ENCODE assay signal across 16 cellular contexts in genomic region chr3:1103525-1103924, GRCh38. TPM values are rescaled to one million over a fixed set of nuclear protein-coding genes. Genes with fewer than 3 reads are reported as not detected.
DNase-seq lines count a peak whose midpoint lies in the region; ATAC-seq and TF ChIP-seq lines count a peak whose summit lies in the region.
"Had no signal": no experiment of that assay in that cellular context is flagged by ENCODE, and none has a peak within 500 bp of the region (broad histone marks: within the 10 kb centered on the region; RNA-seq: fewer than 3 reads in every experiment).

No MANE protein-coding gene starts in this region.

- H2AFZ ChIP-seq in GM23338 = no peak overlapping the region

- H3K4me3 ChIP-seq in GM23338 = no peak overlapping the region
- H3K4me3 ChIP-seq: BLaER1 had no signal

- H3K9me3 Mint-ChIP-seq in GM23338 (peaks cover 67% of the 10 kb centered on the region), progenitor cell of endocrine pancreas (ENCODE audit: low read depth) (no peaks in the 10 kb centered on the region)

- no peaks in the 10 kb centered on the region for H3K4me1 ChIP-seq in GM23338 (ENCODE audit: insufficient read depth)
- H3K4me1 ChIP-seq: BLaER1 had no signal

- H3K4me2 ChIP-seq in GM23338 = no peak overlapping the region
- H3K4me2 ChIP-seq: BLaER1 had no signal

- H3K4me1 Mint-ChIP-seq in GM23338 = no peaks in the 10 kb centered on the region
- no peaks in the 10 kb centered on the region for H3K4me1 Mint-ChIP-seq in progenitor cell of endocrine pancreas (ENCODE audit: low read depth)

- H3K27me3 ChIP-seq in GM23338 (ENCODE audit: insufficient read depth) = no peaks in the 10 kb centered on the region
- H3K27me3 ChIP-seq: BLaER1 had no signal

- H3K79me2 ChIP-seq in GM23338 (replicated peaks; ENCODE audit: insufficient read depth) = no peaks in the 10 kb centered on the region

- H3F3A ChIP-seq in GM23338 (replicated peaks; ENCODE audit: low read depth) = no peaks in the 10 kb centered on the region

- peaks cover 14% of the 10 kb centered on the region; the same call in 2 of the 3 replicates for H3K36me3 Mint-ChIP-seq in GM23338 (ENCODE audit: low read depth)
- no peaks in the 10 kb centered on the region for H3K36me3 Mint-ChIP-seq in progenitor cell of endocrine pancreas (ENCODE audit: insufficient read depth)

- no peaks in the 10 kb centered on the region for H3K9me2 ChIP-seq in GM23338 (ENCODE audit: insufficient read depth)

- no peaks in the 10 kb centered on the region for H3K36me3 ChIP-seq in GM23338 (ENCODE audit: insufficient read depth)
- H3K36me3 ChIP-seq: BLaER1 had no signal

- H3K27ac ChIP-seq in GM23338 (ENCODE audit: low read depth) = no peak overlapping the region
- H3K27ac ChIP-seq: BLaER1 had no signal

- DNase-seq in GM23338 (ENCODE audit: low spot score) (peak; percentile 22), amniotic epithelial cell (ENCODE audit: low read depth) (peak; percentile 28), fibroblast of peridontal ligament (ENCODE audit: extremely low read depth) (peak; percentile 9), progenitor cell of endocrine pancreas (ENCODE audit: low spot score, unreplicated experiment) (no peak), mesenteric fat pad (ENCODE audit: low spot score) (no peak), GM19238 (ENCODE audit: insufficient read length, low spot score) (no peak)
- DNase-seq: GF-D8, H7, NCI-H1436, NCI-H2081, NCI-H524 treated with DMSO at 0.1 percent for 48 hours, SHP77 had no signal

- H3K27me3 Mint-ChIP-seq in GM23338 (ENCODE audit: insufficient read depth, low read depth, poor library complexity) = no peaks in the 10 kb centered on the region
- no peaks in the 10 kb centered on the region for H3K27me3 Mint-ChIP-seq in progenitor cell of endocrine pancreas

- TF ChIP-seq CTCF in GM23338 (conservative IDR thresholded peaks at IDR 0.05; ENCODE audit: low read depth in 2 of 2) (peak; percentile 25 to 43; a peak in 3 of 4 replicates), progenitor cell of endocrine pancreas (IDR thresholded peaks at IDR 0.05; ENCODE audit: unreplicated experiment) (peak; percentile 30)

- H3K27ac Mint-ChIP-seq in GM23338 (no peak overlapping the region), progenitor cell of endocrine pancreas (no peak overlapping the region)

- no peaks in the 10 kb centered on the region for H4K20me1 ChIP-seq in GM23338 (replicated peaks; ENCODE audit: insufficient read depth)
- H4K20me1 ChIP-seq: BLaER1 had no signal

- no peak for ATAC-seq in GM23338
- ATAC-seq in HG03520 (IDR thresholded peaks at IDR 0.05; ENCODE audit: unreplicated experiment) = no peak
- no peak for ATAC-seq in HG03378 (IDR thresholded peaks at IDR 0.05; ENCODE audit: unreplicated experiment)

- H3K4me3 Mint-ChIP-seq in GM23338 (no peak overlapping the region), progenitor cell of endocrine pancreas (ENCODE audit: low read depth) (no peak overlapping the region)

TF ChIP-seq in GM23338, 12 proteins besides CTCF, POLR2A, EP300 and RAD21 (continues in another document):
- no peak for TF ChIP-seq ZNF114 (CRISPR knock-in tag; IDR thresholded peaks at IDR 0.05)
- TF ChIP-seq EZH2 (IDR thresholded peaks at IDR 0.05; ENCODE audit: low read depth, unreplicated experiment) = no peak
- no peak for TF ChIP-seq JUNB (IDR thresholded peaks at IDR 0.05; ENCODE audit: unreplicated experiment)
- TF ChIP-seq NANOG (IDR thresholded peaks at IDR 0.05; ENCODE audit: borderline replicate concordance) = no peak
- no peak for TF ChIP-seq STAT1 (IDR thresholded peaks at IDR 0.05; ENCODE audit: unreplicated experiment)
- TF ChIP-seq EZH2phosphoT487 (IDR thresholded peaks at IDR 0.05; ENCODE audit: unreplicated experiment) = no peak
- TF ChIP-seq POLR2AphosphoS5 (IDR thresholded peaks at IDR 0.05; ENCODE audit: low read depth) = no peak
- no peak for TF ChIP-seq ETS1 (IDR thresholded peaks at IDR 0.05)
- TF ChIP-seq ZNF331 (CRISPR knock-in tag; IDR thresholded peaks at IDR 0.05; ENCODE audit: low read depth) = no peak
- TF ChIP-seq ZNF462 (CRISPR knock-in tag; IDR thresholded peaks at IDR 0.05) = no peak

RNA-seq across cellular contexts. Expression of gene CNTN6, which starts 10.7 kb away (rescaled TPM):
- not detected in 2 replicates for total RNA-seq in GM23338 (2014; rRNA removed; shearing (Covaris generic))
- not detected in 2 replicates for polyA plus RNA-seq in GM23338 (2016; fragmentation: Nextera tagmentation; extraction: Ambion mirVana)
- total RNA-seq in progenitor cell of endocrine pancreas = 0.17 and 0.36 TPM in 2 replicates
- 0.29 TPM for total RNA-seq in mesenteric fat pad
- total RNA-seq: H7 had no signal
- polyA plus RNA-seq: AG04450 had no signal

Comparison
In these comparisons a context has a peak if more than half of its experiments do, and no peak if none do; other contexts are left out.
1. DNase-seq: peak in GM23338 (single experiment), amniotic epithelial cell (single experiment) and fibroblast of peridontal ligament (single experiment); none in progenitor cell of endocrine pancreas (single experiment), mesenteric fat pad (single experiment) and GM19238 (single experiment).